7 cellular contexts compared by ENCODE assay signal in genomic region chr10:98425511-98426352, GRCh38. TPM values are rescaled to one million over a fixed set of nuclear protein-coding genes. Genes with fewer than 3 reads are reported as not detected.
DNase-seq lines count a peak whose midpoint lies in the region; ATAC-seq and TF ChIP-seq lines count a peak whose summit lies in the region.

No MANE protein-coding gene starts in this region.

- no peaks in the 10 kb centered on the region for H3K36me3 ChIP-seq in GM23338 (ENCODE audit: insufficient read depth)
- peaks cover 2 to 72% of the 10 kb centered on the region in 2 donors for H3K36me3 ChIP-seq in psoas muscle (ENCODE audit: insufficient read depth in 1 of 2, low read depth in 1 of 2)

- H3K9me3 ChIP-seq in psoas muscle: no peaks in the 10 kb centered on the region

- H3K36me3 Mint-ChIP-seq in GM23338 (ENCODE audit: low read depth): peaks cover 9% of the 10 kb centered on the region

- H3K9me2 ChIP-seq in GM23338 (ENCODE audit: insufficient read depth): no peaks in the 10 kb centered on the region

- no peaks in the 10 kb centered on the region for H3K4me1 Mint-ChIP-seq in GM23338

- H3K4me2 ChIP-seq in GM23338: no peak overlapping the region

- WGBS in psoas muscle, 3 donors: 88% methylated on average over 21 of the region's 21 CpGs

- H3K27ac Mint-ChIP-seq in GM23338: no peak overlapping the region

- H3F3A ChIP-seq in GM23338 (replicated peaks; ENCODE audit: low read depth): no peaks in the 10 kb centered on the region

- H3K4me3 ChIP-seq in GM23338 (no peak overlapping the region), fibroblast of the aortic adventitia (ENCODE audit: low read depth, low read length) (no peak overlapping the region), psoas muscle (no peak overlapping the region)

- H3K4me3 Mint-ChIP-seq in GM23338: no peak overlapping the region

- H3K27me3 Mint-ChIP-seq in GM23338 (ENCODE audit: insufficient read depth, low read depth, poor library complexity): peaks cover 7% of the 10 kb centered on the region

- TF ChIP-seq CTCF in GM10266 (IDR thresholded peaks at IDR 0.05; ENCODE audit: control insufficient read depth, insufficient read depth, low read depth, missing control alignments) (peak; percentile 73), GM23338 (conservative IDR thresholded peaks at IDR 0.05; ENCODE audit: low read depth in 2 of 2) (peak; percentile 74 to 93), fibroblast of the aortic adventitia (IDR thresholded peaks at IDR 0.05; ENCODE audit: insufficient read depth, low read length) (peak; percentile 79), psoas muscle (IDR thresholded peaks at IDR 0.05) (peak; percentile 61)

- H3K9me3 Mint-ChIP-seq in GM23338: peaks cover 1% of the 10 kb centered on the region; the same call in 1 of the 3 replicates

- no peaks in the 10 kb centered on the region; the same call in 1 of the 2 replicates for H4K20me1 ChIP-seq in GM23338 (replicated peaks; ENCODE audit: insufficient read depth)

- ATAC-seq in GM23338 (peak; percentile 87), psoas muscle (peak; percentile 54 to 78 (median 66))

- H3K27ac ChIP-seq in GM23338 (ENCODE audit: low read depth) (no peak overlapping the region), psoas muscle (no peak overlapping the region)

- H3K27me3 ChIP-seq in GM23338 (ENCODE audit: insufficient read depth) (no peaks in the 10 kb centered on the region), psoas muscle (ENCODE audit: insufficient read depth in 3 of 3, low read length in 2 of 3) (no peaks in the 10 kb centered on the region)

- intact Hi-C loops in psoas muscle (cut with DNase I): loop anchor here in 1 of 2 donors (10.0 kb wide), 1 partner anchor 161 kb away; the partner anchor contains the start of gene LOXL4

- H3K79me2 ChIP-seq in GM23338 (replicated peaks; ENCODE audit: insufficient read depth): no peaks in the 10 kb centered on the region

- DNase-seq in GM10266 (ENCODE audit: extremely low spot score) (peak; percentile 64), GM23338 (ENCODE audit: low spot score) (peak; percentile 87), NCI-H1694 treated with DMSO at 0.1 percent for 48 hours (lab: John Stamatoyannopoulos, UW) (peak; percentile 7), fibroblast of the aortic adventitia (ENCODE audit: low read depth) (peak; percentile 35), psoas muscle (no peak), OCI-M2 (lab: John Stamatoyannopoulos, UW; ENCODE audit: unreplicated experiment) (no peak)
- peak; percentile 73 for DNase-seq in activated CD8-positive, alpha-beta memory T cell treated with anti-CD3 and anti-CD28 coated beads for 24 hours

- no peak overlapping the region for H2AFZ ChIP-seq in GM23338

- H3K4me1 ChIP-seq in GM23338 (ENCODE audit: insufficient read depth): no peaks in the 10 kb centered on the region
- no peaks in the 10 kb centered on the region for H3K4me1 ChIP-seq in psoas muscle

TF ChIP-seq in GM23338, 12 proteins besides CTCF, POLR2A, EP300 and RAD21 (continues in another document):
- TF ChIP-seq JUNB (IDR thresholded peaks at IDR 0.05; ENCODE audit: unreplicated experiment) (no peak), POLR2AphosphoS5 (IDR thresholded peaks at IDR 0.05; ENCODE audit: low read depth) (no peak), REST (IDR thresholded peaks at IDR 0.05; ENCODE audit: unreplicated experiment) (no peak), CREB1 (CRISPR knock-in tag; IDR thresholded peaks at IDR 0.05; ENCODE audit: low read depth) (no peak), STAT1 (IDR thresholded peaks at IDR 0.05; ENCODE audit: unreplicated experiment) (no peak), ZNF462 (CRISPR knock-in tag; IDR thresholded peaks at IDR 0.05) (no peak)

RNA-seq across cellular contexts. Expression of gene PYROXD2, which starts 10.8 kb away (rescaled TPM):
- total RNA-seq in GM23338 (2014; rRNA removed; shearing (Covaris generic)): 0.12 and 1.3 TPM in 2 replicates
- polyA plus RNA-seq in GM23338 (2016; fragmentation: Nextera tagmentation; extraction: Ambion mirVana) (2.2 and 2.6 TPM in 2 replicates), psoas muscle (1 to 10 TPM in 2 of 3 donors, under 1 TPM in 1; 0.46 to 1.6 (median 1.2) TPM)
- total RNA-seq in fibroblast of the aortic adventitia (ENCODE audit: low replicate concordance) (6.5 and 10.2 TPM in 2 replicates), psoas muscle (10 to 100 TPM in 1 of 4 donors, 1 to 10 TPM in 3; 1.7 to 13.2 (median 3.8) TPM)

RNA-seq across cellular contexts. Expression of gene HPS1, which starts 21.0 kb away (rescaled TPM):
- total RNA-seq in GM23338 (2014; rRNA removed; shearing (Covaris generic)): 19.7 and 21.4 TPM in 2 replicates
- 49.4 and 51.2 TPM in 2 replicates for polyA plus RNA-seq in GM23338 (2016; fragmentation: Nextera tagmentation; extraction: Ambion mirVana)
- total RNA-seq in fibroblast of the aortic adventitia (ENCODE audit: low replicate concordance): 42.3 and 53.4 TPM in 2 replicates
- 10 to 100 TPM; 11.5 to 17.7 (median 16.0) TPM for total RNA-seq in psoas muscle
- 10 to 100 TPM; 11.6 to 29.1 (median 12.2) TPM for polyA plus RNA-seq in psoas muscle

Comparison
In these comparisons a context has a peak if more than half of its experiments do, and no peak if none do; other contexts are left out.
1. DNase-seq: peak in GM10266 (single experiment), GM23338 (single experiment), NCI-H1694 treated with DMSO at 0.1 percent for 48 hours (single experiment), activated CD8-positive, alpha-beta memory T cell treated with anti-CD3 and anti-CD28 coated beads for 24 hours (single experiment) and fibroblast of the aortic adventitia (single experiment); none in psoas muscle (0 of 2) and OCI-M2 (single experiment).
2. Peak in every context shown above with its lines, with median percentiles within 50 percentile points of each other: CTCF ChIP-seq.